In genomic region chr20:35319206-35320197, GRCh38 we compare ENCODE assay signal across 9 cellular contexts. TPM values are rescaled to one million over a fixed set of nuclear protein-coding genes. Genes with fewer than 3 reads are reported as not detected.
DNase-seq lines count a peak whose midpoint lies in the region; ATAC-seq and TF ChIP-seq lines count a peak whose summit lies in the region.
"Had no signal": no experiment of that assay in that cellular context is flagged by ENCODE, and none has a peak within 500 bp of the region (broad histone marks: within the 10 kb centered on the region; RNA-seq: fewer than 3 reads in every experiment).

No MANE protein-coding gene starts in this region.

- peaks cover 72% of the 10 kb centered on the region for H3K4me1 Mint-ChIP-seq in osteocyte (ENCODE audit: unreplicated experiment)
- H3K4me1 Mint-ChIP-seq in CD4-positive, alpha-beta T cell (ENCODE audit: low read depth), result peaks cover 14% of the 10 kb centered on the region

- peaks cover 6% of the 10 kb centered on the region for H3K4me1 ChIP-seq in prostate gland (replicated peaks)

- TF ChIP-seq CTCF in osteocyte (IDR thresholded peaks at IDR 0.05) (no peak), prostate gland (IDR thresholded peaks at IDR 0.05) (no peak), dorsolateral prefrontal cortex (IDR thresholded peaks at IDR 0.05 in 54 of 56, conservative IDR thresholded peaks at IDR 0.05 in 2 of 56; ENCODE audit: low read depth in 1 of 56, partially characterized antibody in 56 of 56) (no peak)
- TF ChIP-seq CTCF in CD4-positive, alpha-beta T cell (IDR thresholded peaks at IDR 0.05), result no peak

- H3K4me3 ChIP-seq in prostate gland (no peak overlapping the region), dorsolateral prefrontal cortex (no peak overlapping the region)

- ATAC-seq in CD4-positive, alpha-beta T cell (ENCODE audit: poor library complexity), result no peak

- TF ChIP-seq POLR2A in prostate gland (IDR thresholded peaks at IDR 0.05), result no peak

- no peak overlapping the region for H3K4me3 Mint-ChIP-seq in osteocyte (ENCODE audit: unreplicated experiment)
- no peak overlapping the region for H3K4me3 Mint-ChIP-seq in CD4-positive, alpha-beta T cell

- no peaks in the 10 kb centered on the region for H3K9me3 Mint-ChIP-seq in osteocyte (ENCODE audit: unreplicated experiment)
- H3K9me3 Mint-ChIP-seq in CD4-positive, alpha-beta T cell, result no peaks in the 10 kb centered on the region

- intact Hi-C loops in CD4-positive, alpha-beta T cell (cut with DNase I, micrococcal nuclease), result no loop called here
- intact Hi-C loops in prostate gland (cut with DNase I), result no loop called here
- intact Hi-C loops in dorsolateral prefrontal cortex (cut with DNase I), result loop anchor here in 1 of 2 donors (2.0 kb wide), 1 partner anchor 29 kb away; no protein-coding TSS in a partner anchor

- CTCF ChIA-PET in CD4-positive, alpha-beta T cell (lab: Charles Lee), result interaction anchor here (2.3 kb wide), 1 partner anchor 16 kb away, joined by 5 read pairs; no protein-coding TSS in a partner anchor

- peak overlapping the region; percentile 61 for H3K27ac Mint-ChIP-seq in osteocyte (ENCODE audit: unreplicated experiment)
- H3K27ac Mint-ChIP-seq in CD4-positive, alpha-beta T cell, result no peak overlapping the region

- H3K27ac ChIP-seq in epithelial cell of prostate (peak overlapping the region; percentile 93), prostate gland (peak overlapping the region in 1 of 2 donors; percentile 31), dorsolateral prefrontal cortex (no peak overlapping the region)
- no peak overlapping the region for H3K27ac ChIP-seq in CD4-positive, alpha-beta T cell (ENCODE audit: low read depth, low read length)

- POLR2A ChIA-PET in CD4-positive, alpha-beta T cell (lab: Charles Lee), result interaction anchor here (0.6 kb wide), 1 partner anchor 515 kb away, joined by 3 read pairs; no protein-coding TSS in a partner anchor

- WGBS in prostate gland, result 15% methylated on average over 5 of the region's 5 CpGs

- H3K36me3 ChIP-seq in prostate gland, result no peaks in the 10 kb centered on the region

- H3K9me3 ChIP-seq in CD4-positive, alpha-beta T cell (ENCODE audit: control insufficient read depth, low read length), result no peaks in the 10 kb centered on the region
- no peaks in the 10 kb centered on the region for H3K9me3 ChIP-seq in prostate gland

- H3K27me3 ChIP-seq in CD4-positive, alpha-beta T cell (ENCODE audit: control insufficient read depth, insufficient read depth, low read length), result no peaks in the 10 kb centered on the region
- H3K27me3 ChIP-seq in prostate gland (replicated peaks; ENCODE audit: insufficient read depth) (no peaks in the 10 kb centered on the region), dorsolateral prefrontal cortex (no peaks in the 10 kb centered on the region)

- no peaks in the 10 kb centered on the region for H3K27me3 Mint-ChIP-seq in osteocyte (ENCODE audit: unreplicated experiment)
- no peaks in the 10 kb centered on the region for H3K27me3 Mint-ChIP-seq in CD4-positive, alpha-beta T cell

- DNase-seq in EL (peak; percentile 91), NCI-H446 treated with DMSO at 0.1 percent for 48 hours (lab: John Stamatoyannopoulos, UW) (peak; percentile 49), epithelial cell of prostate (ENCODE audit: low read depth, low spot score) (no peak), osteocyte (ENCODE audit: extremely low spot score, unreplicated experiment) (no peak), Ammon's horn (ENCODE audit: low spot score) (no peak), prostate gland (ENCODE audit: low spot score) (no peak), dorsolateral prefrontal cortex (no peak)
- DNase-seq in CD4-positive, alpha-beta T cell, result no peak

- H3K36me3 Mint-ChIP-seq in osteocyte (ENCODE audit: unreplicated experiment), result peaks cover 8% of the 10 kb centered on the region
- H3K36me3 Mint-ChIP-seq in CD4-positive, alpha-beta T cell (ENCODE audit: low read depth), result peaks cover 4% of the 10 kb centered on the region

RNA-seq across cellular contexts. Expression of gene FAM83C, which starts 27.3 kb away (rescaled TPM):
- total RNA-seq in osteocyte (not detected in 2 replicates), prostate gland (under 1 TPM; 0.28 to 0.36 TPM), dorsolateral prefrontal cortex (under 1 TPM in 2 of 120 experiments, not detected in 118; 0.24 to 0.98 TPM)
- total RNA-seq in CD4-positive, alpha-beta T cell, result not detected
- total RNA-seq: temporal lobe had no signal

RNA-seq across cellular contexts. Expression of gene EIF6, which starts 34.9 kb away (rescaled TPM):
- 131 and 136 TPM in 2 replicates for total RNA-seq in osteocyte
- total RNA-seq in CD4-positive, alpha-beta T cell, result 10 to 100 TPM; 24.9 to 25.8 TPM
- total RNA-seq in prostate gland, result 10 to 100 TPM; 78.2 to 93.9 TPM
- 10 to 100 TPM; 28.3 to 69.2 (median 53.1) TPM for total RNA-seq in dorsolateral prefrontal cortex

RNA-seq across cellular contexts. Expression of gene MMP24OS, which starts 41.6 kb away (rescaled TPM):
- 118 and 120 TPM in 2 replicates for total RNA-seq in osteocyte
- 10 to 100 TPM; 71.8 to 74.8 TPM for total RNA-seq in CD4-positive, alpha-beta T cell
- total RNA-seq in prostate gland, result 10 to 100 TPM; 35.4 to 65.8 TPM
- total RNA-seq in dorsolateral prefrontal cortex, result 100 to 1,000 TPM in 10 of 120 experiments, 10 to 100 TPM in 110; 55.0 to 112 (median 79.5) TPM

Comparison
In these comparisons a context has a peak if more than half of its experiments do, and no peak if none do; other contexts are left out.
1. DNase-seq: peak in EL (single experiment) and NCI-H446 treated with DMSO at 0.1 percent for 48 hours (single experiment); none in epithelial cell of prostate (single experiment), osteocyte (single experiment), CD4-positive, alpha-beta T cell (0 of 10), Ammon's horn (single experiment), prostate gland (single experiment) and dorsolateral prefrontal cortex (0 of 10).